ENCODE assay signal across 10 cellular contexts in the genomic region with DNA sequence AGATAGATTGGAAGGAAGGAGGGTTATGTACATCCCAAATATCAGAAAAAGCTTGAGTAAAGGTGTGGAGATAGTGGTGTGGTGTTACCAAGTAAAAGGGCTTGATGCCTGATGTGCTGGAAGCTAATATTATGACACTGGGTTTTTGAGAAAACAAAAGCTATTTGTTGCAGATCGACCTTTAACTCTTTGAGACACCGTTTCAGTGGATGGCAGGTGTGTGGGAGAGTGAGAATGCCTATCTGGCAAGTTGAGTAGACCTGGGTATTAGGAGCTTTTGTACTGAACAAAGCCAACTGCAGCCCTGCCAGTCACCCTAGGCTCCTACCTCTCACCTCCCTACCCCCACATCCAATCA. TPM values are rescaled to one million over a fixed set of nuclear protein-coding genes. Genes with fewer than 3 reads are reported as not detected.
DNase-seq lines count a peak whose midpoint lies in the region; ATAC-seq, FAIRE-seq and TF ChIP-seq lines count a peak whose summit lies in the region.
"Had no signal": no experiment of that assay in that cellular context is flagged by ENCODE, and none has a peak within 500 bp of the region (broad histone marks: within the 10 kb centered on the region; RNA-seq: fewer than 3 reads in every experiment).

No MANE protein-coding gene starts in this region.

- TF ChIP-seq EP300 in A549 (IDR thresholded peaks at IDR 0.05) = no peak

- TF ChIP-seq CTCF in A549 (IDR thresholded peaks at IDR 0.05) (no peak), coronary artery (IDR thresholded peaks at IDR 0.05) (no peak)

- no peak for TF ChIP-seq POLR2A in A549 (IDR thresholded peaks at IDR 0.05; ENCODE audit: low read length)

- TF ChIP-seq RAD21 in A549 (conservative IDR thresholded peaks at IDR 0.05 in 1 of 2, IDR thresholded peaks at IDR 0.05 in 1 of 2) = no peak

- H3K36me3 ChIP-seq in HUES6 (ENCODE audit: control insufficient read depth, insufficient read depth, low read length) = peaks cover 2% of the 10 kb centered on the region; the same call in 1 of the 2 replicates
- H3K36me3 ChIP-seq: thoracic aorta had no signal

- H3K27ac ChIP-seq in A549 = no peak overlapping the region; a peak in 1 of 6 replicates
- H3K27ac ChIP-seq in HUES6 (ENCODE audit: low read depth, low read length) = no peak overlapping the region
- no peak overlapping the region for H3K27ac ChIP-seq in coronary artery
- H3K27ac ChIP-seq: thoracic aorta had no signal

- CTCF ChIA-PET in A549 (lab: Yijun Ruan, JAX) = interaction anchor here (1.6 to 4.0 kb wide), 6 partner anchors 9 to 487 kb away, joined by 3 to 16 read pairs (median 10); no protein-coding TSS in a partner anchor

- no peak for FAIRE-seq in A549 (lab: Jason Lieb, UNC)

- no peaks in the 10 kb centered on the region for H3K9me3 ChIP-seq in A549
- H3K9me3 ChIP-seq in HUES6 (ENCODE audit: control insufficient read depth, insufficient read depth, low read depth, low read length) = peaks cover 3% of the 10 kb centered on the region; the same call in 1 of the 2 replicates
- H3K9me3 ChIP-seq: thoracic aorta had no signal

- 57% methylated on average over 2 of the region's 2 CpGs for WGBS in A549 (ENCODE audit: missing lambda C conversion rate)

- peaks cover 25% of the 10 kb centered on the region for H3K4me1 ChIP-seq in A549
- peaks cover 12% of the 10 kb centered on the region for H3K4me1 ChIP-seq in HUES6 (ENCODE audit: control insufficient read depth, insufficient read depth, low read length)

- POLR2A ChIA-PET in A549 (lab: Yijun Ruan, JAX) = interaction anchor here (1.3 to 2.2 kb wide), 2 partner anchors 20 to 161 kb away, joined by 6 to 10 read pairs; a partner anchor contains a TSS

- no peak for ATAC-seq in A549
- ATAC-seq in GM21515 (IDR thresholded peaks at IDR 0.05; ENCODE audit: unreplicated experiment) = no peak

- H3K27me3 ChIP-seq in HUES6 (ENCODE audit: control insufficient read depth, insufficient read depth, low read length) = no peaks in the 10 kb centered on the region

- H3K4me3 ChIP-seq in A549 = no peak overlapping the region
- H3K4me3 ChIP-seq in HUES6 (ENCODE audit: low read depth, low read length) = peak overlapping the region; percentile 68; the same call in 1 of the 2 replicates
- no peak overlapping the region for H3K4me3 ChIP-seq in coronary artery

- DNase-seq in A549 (ENCODE audit: low read depth in 1 of 2, low spot score in 1 of 2) (no peak), coronary artery (ENCODE audit: low spot score) (peak; percentile 16), COLO829 (ENCODE audit: low spot score) (no peak)
- DNase-seq in stimulated activated CD4-positive, alpha-beta T cell treated with anti-CD3 and anti-CD28 coated beads, Interleukin-1b, Interleukin-23, amount 100 ng/mL, for 48 hours = no peak
- DNase-seq: activated naive CD4-positive, alpha-beta T cell treated with anti-CD3 and anti-CD28 coated beads, Interleukin-2, amount 10 ng/mL, durations not matched to agents 7 days and 5 days; NK-92 treated with Interleukin-12 subunit alpha and Interleukin-12 subunit beta, amount 100 ng/mL, for 24 hours; stimulated activated CD4-positive, alpha-beta T cell treated with anti-CD3 and anti-CD28 coated beads, Interleukin-2, amount 100 ng/mL, for 24 hours had no signal

- H3K4me2 ChIP-seq in A549 = peak overlapping the region; percentile 81

- H3K9ac ChIP-seq in HUES6 (ENCODE audit: low read length) = no peak overlapping the region

TF ChIP-seq in A549, 52 proteins besides CTCF, POLR2A, EP300 and RAD21:
- TF ChIP-seq MAZ (IDR thresholded peaks at IDR 0.05; ENCODE audit: borderline replicate concordance, low read depth, low read length) = no peak
- peak; percentile 49 for TF ChIP-seq POLR2AphosphoS2 (conservative IDR thresholded peaks at IDR 0.05; ENCODE audit: low read length)

RNA-seq across cellular contexts. Expression of a gene that starts 1.4 kb away (rescaled TPM):
- polyA plus RNA-seq in A549 (2011; rRNA removed) (2.3 and 2.7 TPM in 2 replicates), A549 (2017; fragmentation: RNase III; extraction: RNeasy Plus Mini Kit Qiagen cat#74134 plus additional on column Dnase treatment) (3.0 to 4.0 TPM (median 3.6 TPM) in 3 replicates)
- polyA plus RNA-seq in A549 (2012; cell fraction: cytosol; rRNA removed) = 1.3 and 1.4 TPM in 2 replicates
- 1.5 and 1.7 TPM in 2 replicates for polyA plus RNA-seq in A549 (2012; cell fraction: nucleus; rRNA removed)
- polyA minus RNA-seq in A549 (2011; rRNA and poly(A)+ RNA removed) = 10.8 and 15.0 TPM in 2 replicates

RNA-seq across cellular contexts. Expression of a gene that starts 1.6 kb away (rescaled TPM):
- 4.0 and 5.3 TPM in 2 replicates for polyA plus RNA-seq in A549 (2011; rRNA removed)
- 1.8 and 2.0 TPM in 2 replicates for polyA plus RNA-seq in A549 (2012; cell fraction: cytosol; rRNA removed)
- polyA plus RNA-seq in A549 (2012; cell fraction: nucleus; rRNA removed) = 3.0 and 4.2 TPM in 2 replicates
- polyA plus RNA-seq in A549 (2017; fragmentation: RNase III; extraction: RNeasy Plus Mini Kit Qiagen cat#74134 plus additional on column Dnase treatment) = 1.8 to 2.6 TPM (median 2.4 TPM) in 3 replicates
- polyA minus RNA-seq in A549 (2011; rRNA and poly(A)+ RNA removed) = 2.9 and 3.4 TPM in 2 replicates

RNA-seq across cellular contexts. Expression of a gene that starts 10.5 kb away (rescaled TPM):
- polyA plus RNA-seq in A549 (2011; rRNA removed) (0.48 and 0.58 TPM in 2 replicates), A549 (2017; fragmentation: RNase III; extraction: RNeasy Plus Mini Kit Qiagen cat#74134 plus additional on column Dnase treatment) (0.22 to 0.28 TPM (median 0.26 TPM) in 3 replicates)
- 0.26 and 0.27 TPM in 2 replicates for polyA plus RNA-seq in A549 (2012; cell fraction: cytosol; rRNA removed)
- 0.49 and 0.53 TPM in 2 replicates for polyA plus RNA-seq in A549 (2012; cell fraction: nucleus; rRNA removed)
- polyA minus RNA-seq in A549 (2011; rRNA and poly(A)+ RNA removed) = 0.49 and 0.58 TPM in 2 replicates

RNA-seq across cellular contexts. Expression of a gene that starts 20.2 kb away (rescaled TPM):
- 2,329 and 2,391 TPM in 2 replicates for polyA plus RNA-seq in A549 (2011; rRNA removed)
- 1,294 and 1,330 TPM in 2 replicates for polyA plus RNA-seq in A549 (2012; cell fraction: cytosol; rRNA removed)
- 406 and 749 TPM in 2 replicates for polyA plus RNA-seq in A549 (2012; cell fraction: nucleus; rRNA removed)
- 2,513 to 2,709 TPM (median 2,555 TPM) in 3 replicates for polyA plus RNA-seq in A549 (2017; fragmentation: RNase III; extraction: RNeasy Plus Mini Kit Qiagen cat#74134 plus additional on column Dnase treatment)
- polyA minus RNA-seq in A549 (2011; rRNA and poly(A)+ RNA removed) = 487 and 549 TPM in 2 replicates

RNA-seq across cellular contexts. Expression of a gene that starts 49.1 kb away (rescaled TPM):
- polyA plus RNA-seq in A549 (2011; rRNA removed) (110 and 139 TPM in 2 replicates), A549 (2017; fragmentation: RNase III; extraction: RNeasy Plus Mini Kit Qiagen cat#74134 plus additional on column Dnase treatment) (77.3 to 92.8 TPM (median 89.0 TPM) in 3 replicates)
- 116 and 122 TPM in 2 replicates for polyA plus RNA-seq in A549 (2012; cell fraction: cytosol; rRNA removed)
- 105 and 119 TPM in 2 replicates for polyA plus RNA-seq in A549 (2012; cell fraction: nucleus; rRNA removed)
- 110 and 117 TPM in 2 replicates for polyA minus RNA-seq in A549 (2011; rRNA and poly(A)+ RNA removed)
